1 cellular context compared by ENCODE assay signal in the genomic region with DNA sequence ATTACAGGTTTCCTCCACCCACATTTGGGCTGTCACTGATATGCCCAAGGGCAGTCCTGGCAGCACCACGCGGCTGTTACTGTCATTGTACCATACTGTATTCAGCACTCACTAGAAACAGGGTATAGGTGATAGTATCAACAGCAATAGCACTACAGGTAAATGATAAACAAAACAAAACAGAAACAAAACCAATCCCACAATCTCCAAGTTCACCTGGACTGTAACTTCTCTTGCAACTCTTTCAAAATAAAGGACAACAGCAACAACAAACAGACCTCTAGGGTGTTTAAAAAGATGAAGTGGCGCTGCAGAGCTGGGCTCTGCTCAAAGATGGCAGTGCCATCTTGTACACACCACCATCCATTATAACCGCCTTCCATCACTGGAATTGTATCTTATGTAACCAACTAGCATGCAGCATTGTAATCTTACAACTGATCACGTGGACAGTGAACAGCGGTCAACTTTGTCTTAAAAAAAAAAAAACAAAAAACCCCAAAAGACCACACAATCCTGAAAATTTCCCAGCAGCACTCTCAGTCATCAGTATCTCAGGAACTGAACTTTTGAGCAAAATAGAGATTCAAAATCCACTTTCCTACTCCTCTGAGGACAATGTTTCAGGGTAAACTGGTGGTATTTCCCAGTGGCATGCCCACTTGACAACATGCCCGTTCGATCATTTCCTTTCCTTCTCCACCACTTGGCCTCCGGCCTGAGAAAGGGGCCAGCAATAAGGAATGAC.
TF ChIP-seq lines count a peak whose summit lies in the region.

No MANE protein-coding gene starts in this region.

TF ChIP-seq in HepG2, 621 proteins besides CTCF, POLR2A, EP300 and RAD21 (continued from another document and continues in another):
- TF ChIP-seq TSC22D2 (CRISPR knock-in tag; IDR thresholded peaks at IDR 0.05; ENCODE audit: borderline replicate concordance) (no peak), TARDBP (CRISPR knock-in tag; IDR thresholded peaks at IDR 0.05) (peak; percentile 22; the same call in 1 of the 2 replicates), TRIM24 (CRISPR knock-in tag; IDR thresholded peaks at IDR 0.05) (no peak), KDM4B (CRISPR knock-in tag; IDR thresholded peaks at IDR 0.05) (no peak), MAF1 (CRISPR knock-in tag; IDR thresholded peaks at IDR 0.05; ENCODE audit: borderline replicate concordance) (no peak), ZNF605 (CRISPR knock-in tag; IDR thresholded peaks at IDR 0.05) (peak; percentile 42; the same call in 1 of the 2 replicates), SPEN (CRISPR knock-in tag; IDR thresholded peaks at IDR 0.05; ENCODE audit: low read depth) (no peak), ZNF354B (CRISPR knock-in tag; IDR thresholded peaks at IDR 0.05) (0 out of 2 replicates have a peak, but pooled peaks have one; percentile 1), SOX6 (IDR thresholded peaks at IDR 0.05) (no peak), SOX6 (CRISPR knock-in tag; IDR thresholded peaks at IDR 0.05) (peak; percentile 62; the same call in 1 of the 2 replicates), SALL1 (CRISPR knock-in tag; IDR thresholded peaks at IDR 0.05) (peak; percentile 16; the same call in 1 of the 2 replicates), BHLHE40 (IDR thresholded peaks at IDR 0.05; ENCODE audit: low read length) (no peak), MZF1 (CRISPR knock-in tag; IDR thresholded peaks at IDR 0.05; ENCODE audit: borderline replicate concordance) (no peak), ZNF777 (CRISPR knock-in tag; IDR thresholded peaks at IDR 0.05) (0 out of 2 replicates have a peak, but pooled peaks have one; percentile 0), JUND (CRISPR knock-in tag; IDR thresholded peaks at IDR 0.05) (0 out of 2 replicates have a peak, but pooled peaks have one; percentile 6), ZSCAN31 (CRISPR knock-in tag; IDR thresholded peaks at IDR 0.05; ENCODE audit: low read depth) (0 out of 2 replicates have a peak, but pooled peaks have one; percentile 11), LCORL (IDR thresholded peaks at IDR 0.05) (0 out of 2 replicates have a peak, but pooled peaks have one; percentile 33), LCORL (CRISPR knock-in tag; IDR thresholded peaks at IDR 0.05) (no peak), NCOA2 (CRISPR knock-in tag; IDR thresholded peaks at IDR 0.05) (peak; percentile 41; the same call in 1 of the 2 replicates), NR1H2 (CRISPR knock-in tag; IDR thresholded peaks at IDR 0.05; ENCODE audit: borderline replicate concordance, low read depth) (no peak), MAZ (IDR thresholded peaks at IDR 0.05; ENCODE audit: borderline replicate concordance, low read depth, low read length) (no peak), MAZ (CRISPR knock-in tag; IDR thresholded peaks at IDR 0.05; ENCODE audit: low read depth) (peak; percentile 45; the same call in 1 of the 2 replicates), KAT2B (IDR thresholded peaks at IDR 0.05; ENCODE audit: borderline replicate concordance, low read depth, low read length) (no peak), PHF8 (CRISPR knock-in tag; IDR thresholded peaks at IDR 0.05) (peak; percentile 21; the same call in 1 of the 2 replicates), HMG20B (CRISPR knock-in tag; conservative IDR thresholded peaks at IDR 0.05) (no peak), POLR2AphosphoS5 (IDR thresholded peaks at IDR 0.05; ENCODE audit: low read depth, low read length) (peak; percentile 79), SAP130 (CRISPR knock-in tag; IDR thresholded peaks at IDR 0.05; ENCODE audit: low read depth) (peak; percentile 57), IRX3 (CRISPR knock-in tag; IDR thresholded peaks at IDR 0.05; ENCODE audit: borderline replicate concordance, low read depth) (no peak), U2AF2 (IDR thresholded peaks at IDR 0.05; ENCODE audit: low read depth, low read length) (no peak), POLR2AphosphoS2 (IDR thresholded peaks at IDR 0.05; ENCODE audit: low read depth, low read length) (peak; percentile 82), GTF2F1 (IDR thresholded peaks at IDR 0.05; ENCODE audit: low read length) (no peak), MBD4 (IDR thresholded peaks at IDR 0.05; ENCODE audit: borderline replicate concordance, low read length) (no peak), MLLT10 (CRISPR knock-in tag; IDR thresholded peaks at IDR 0.05) (peak; percentile 88; the same call in 1 of the 2 replicates), ZNF747 (CRISPR knock-in tag; IDR thresholded peaks at IDR 0.05; ENCODE audit: borderline replicate concordance) (0 out of 2 replicates have a peak, but pooled peaks have one; percentile 22), ZNF660 (CRISPR knock-in tag; IDR thresholded peaks at IDR 0.05; ENCODE audit: borderline replicate concordance, low read depth) (no peak), ZNF382 (CRISPR knock-in tag; IDR thresholded peaks at IDR 0.05; ENCODE audit: borderline replicate concordance) (no peak)
- TF ChIP-seq, protein P1, sequence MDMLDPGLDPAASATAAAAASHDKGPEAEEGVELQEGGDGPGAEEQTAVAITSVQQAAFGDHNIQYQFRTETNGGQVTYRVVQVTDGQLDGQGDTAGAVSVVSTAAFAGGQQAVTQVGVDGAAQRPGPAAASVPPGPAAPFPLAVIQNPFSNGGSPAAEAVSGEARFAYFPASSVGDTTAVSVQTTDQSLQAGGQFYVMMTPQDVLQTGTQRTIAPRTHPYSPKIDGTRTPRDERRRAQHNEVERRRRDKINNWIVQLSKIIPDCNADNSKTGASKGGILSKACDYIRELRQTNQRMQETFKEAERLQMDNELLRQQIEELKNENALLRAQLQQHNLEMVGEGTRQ (IDR thresholded peaks at IDR 0.05; ENCODE audit: low read depth, low read length) = peak; percentile 61
- TF ChIP-seq, protein P1 (CRISPR knock-in tag; IDR thresholded peaks at IDR 0.05; ENCODE audit: borderline replicate concordance) = peak; percentile 63; the same call in 1 of the 2 replicates
- TF ChIP-seq, protein P2, sequence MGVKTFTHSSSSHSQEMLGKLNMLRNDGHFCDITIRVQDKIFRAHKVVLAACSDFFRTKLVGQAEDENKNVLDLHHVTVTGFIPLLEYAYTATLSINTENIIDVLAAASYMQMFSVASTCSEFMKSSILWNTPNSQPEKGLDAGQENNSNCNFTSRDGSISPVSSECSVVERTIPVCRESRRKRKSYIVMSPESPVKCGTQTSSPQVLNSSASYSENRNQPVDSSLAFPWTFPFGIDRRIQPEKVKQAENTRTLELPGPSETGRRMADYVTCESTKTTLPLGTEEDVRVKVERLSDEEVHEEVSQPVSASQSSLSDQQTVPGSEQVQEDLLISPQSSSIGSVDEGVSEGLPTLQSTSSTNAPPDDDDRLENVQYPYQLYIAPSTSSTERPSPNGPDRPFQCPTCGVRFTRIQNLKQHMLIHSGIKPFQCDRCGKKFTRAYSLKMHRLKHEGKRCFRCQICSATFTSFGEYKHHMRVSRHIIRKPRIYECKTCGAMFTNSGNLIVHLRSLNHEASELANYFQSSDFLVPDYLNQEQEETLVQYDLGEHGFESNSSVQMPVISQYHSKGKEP (CRISPR knock-in tag; IDR thresholded peaks at IDR 0.05) = 0 out of 2 replicates have a peak, but pooled peaks have one; percentile 18
- TF ChIP-seq, protein P3, sequence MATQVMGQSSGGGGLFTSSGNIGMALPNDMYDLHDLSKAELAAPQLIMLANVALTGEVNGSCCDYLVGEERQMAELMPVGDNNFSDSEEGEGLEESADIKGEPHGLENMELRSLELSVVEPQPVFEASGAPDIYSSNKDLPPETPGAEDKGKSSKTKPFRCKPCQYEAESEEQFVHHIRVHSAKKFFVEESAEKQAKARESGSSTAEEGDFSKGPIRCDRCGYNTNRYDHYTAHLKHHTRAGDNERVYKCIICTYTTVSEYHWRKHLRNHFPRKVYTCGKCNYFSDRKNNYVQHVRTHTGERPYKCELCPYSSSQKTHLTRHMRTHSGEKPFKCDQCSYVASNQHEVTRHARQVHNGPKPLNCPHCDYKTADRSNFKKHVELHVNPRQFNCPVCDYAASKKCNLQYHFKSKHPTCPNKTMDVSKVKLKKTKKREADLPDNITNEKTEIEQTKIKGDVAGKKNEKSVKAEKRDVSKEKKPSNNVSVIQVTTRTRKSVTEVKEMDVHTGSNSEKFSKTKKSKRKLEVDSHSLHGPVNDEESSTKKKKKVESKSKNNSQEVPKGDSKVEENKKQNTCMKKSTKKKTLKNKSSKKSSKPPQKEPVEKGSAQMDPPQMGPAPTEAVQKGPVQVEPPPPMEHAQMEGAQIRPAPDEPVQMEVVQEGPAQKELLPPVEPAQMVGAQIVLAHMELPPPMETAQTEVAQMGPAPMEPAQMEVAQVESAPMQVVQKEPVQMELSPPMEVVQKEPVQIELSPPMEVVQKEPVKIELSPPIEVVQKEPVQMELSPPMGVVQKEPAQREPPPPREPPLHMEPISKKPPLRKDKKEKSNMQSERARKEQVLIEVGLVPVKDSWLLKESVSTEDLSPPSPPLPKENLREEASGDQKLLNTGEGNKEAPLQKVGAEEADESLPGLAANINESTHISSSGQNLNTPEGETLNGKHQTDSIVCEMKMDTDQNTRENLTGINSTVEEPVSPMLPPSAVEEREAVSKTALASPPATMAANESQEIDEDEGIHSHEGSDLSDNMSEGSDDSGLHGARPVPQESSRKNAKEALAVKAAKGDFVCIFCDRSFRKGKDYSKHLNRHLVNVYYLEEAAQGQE (IDR thresholded peaks at IDR 0.05; ENCODE audit: borderline replicate concordance in 1 of 2, low read depth in 1 of 2, low read length in 2 of 2) = peak in 1 of 2 experiments; percentile 11; a peak in 1 of 4 replicates
- TF ChIP-seq, protein P4, sequence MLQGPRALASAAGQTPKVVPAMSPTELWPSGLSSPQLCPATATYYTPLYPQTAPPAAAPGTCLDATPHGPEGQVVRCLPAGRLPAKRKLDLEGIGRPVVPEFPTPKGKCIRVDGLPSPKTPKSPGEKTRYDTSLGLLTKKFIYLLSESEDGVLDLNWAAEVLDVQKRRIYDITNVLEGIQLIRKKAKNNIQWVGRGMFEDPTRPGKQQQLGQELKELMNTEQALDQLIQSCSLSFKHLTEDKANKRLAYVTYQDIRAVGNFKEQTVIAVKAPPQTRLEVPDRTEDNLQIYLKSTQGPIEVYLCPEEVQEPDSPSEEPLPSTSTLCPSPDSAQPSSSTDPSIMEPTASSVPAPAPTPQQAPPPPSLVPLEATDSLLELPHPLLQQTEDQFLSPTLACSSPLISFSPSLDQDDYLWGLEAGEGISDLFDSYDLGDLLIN (CRISPR knock-in tag; IDR thresholded peaks at IDR 0.05; ENCODE audit: borderline replicate concordance) = no peak
- TF ChIP-seq, protein P5, sequence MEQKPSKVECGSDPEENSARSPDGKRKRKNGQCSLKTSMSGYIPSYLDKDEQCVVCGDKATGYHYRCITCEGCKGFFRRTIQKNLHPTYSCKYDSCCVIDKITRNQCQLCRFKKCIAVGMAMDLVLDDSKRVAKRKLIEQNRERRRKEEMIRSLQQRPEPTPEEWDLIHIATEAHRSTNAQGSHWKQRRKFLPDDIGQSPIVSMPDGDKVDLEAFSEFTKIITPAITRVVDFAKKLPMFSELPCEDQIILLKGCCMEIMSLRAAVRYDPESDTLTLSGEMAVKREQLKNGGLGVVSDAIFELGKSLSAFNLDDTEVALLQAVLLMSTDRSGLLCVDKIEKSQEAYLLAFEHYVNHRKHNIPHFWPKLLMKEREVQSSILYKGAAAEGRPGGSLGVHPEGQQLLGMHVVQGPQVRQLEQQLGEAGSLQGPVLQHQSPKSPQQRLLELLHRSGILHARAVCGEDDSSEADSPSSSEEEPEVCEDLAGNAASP (CRISPR knock-in tag; IDR thresholded peaks at IDR 0.05; ENCODE audit: borderline replicate concordance) = 0 out of 2 replicates have a peak, but pooled peaks have one; percentile 11
- TF ChIP-seq, protein P6, sequence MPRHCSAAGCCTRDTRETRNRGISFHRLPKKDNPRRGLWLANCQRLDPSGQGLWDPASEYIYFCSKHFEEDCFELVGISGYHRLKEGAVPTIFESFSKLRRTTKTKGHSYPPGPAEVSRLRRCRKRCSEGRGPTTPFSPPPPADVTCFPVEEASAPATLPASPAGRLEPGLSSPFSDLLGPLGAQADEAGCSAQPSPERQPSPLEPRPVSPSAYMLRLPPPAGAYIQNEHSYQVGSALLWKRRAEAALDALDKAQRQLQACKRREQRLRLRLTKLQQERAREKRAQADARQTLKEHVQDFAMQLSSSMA (CRISPR knock-in tag; IDR thresholded peaks at IDR 0.05) = no peak
- TF ChIP-seq, protein P7, sequence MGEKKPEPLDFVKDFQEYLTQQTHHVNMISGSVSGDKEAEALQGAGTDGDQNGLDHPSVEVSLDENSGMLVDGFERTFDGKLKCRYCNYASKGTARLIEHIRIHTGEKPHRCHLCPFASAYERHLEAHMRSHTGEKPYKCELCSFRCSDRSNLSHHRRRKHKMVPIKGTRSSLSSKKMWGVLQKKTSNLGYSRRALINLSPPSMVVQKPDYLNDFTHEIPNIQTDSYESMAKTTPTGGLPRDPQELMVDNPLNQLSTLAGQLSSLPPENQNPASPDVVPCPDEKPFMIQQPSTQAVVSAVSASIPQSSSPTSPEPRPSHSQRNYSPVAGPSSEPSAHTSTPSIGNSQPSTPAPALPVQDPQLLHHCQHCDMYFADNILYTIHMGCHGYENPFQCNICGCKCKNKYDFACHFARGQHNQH (CRISPR knock-in tag; IDR thresholded peaks at IDR 0.05) = peak; percentile 52; the same call in 1 of the 2 replicates
- TF ChIP-seq, protein P8, sequence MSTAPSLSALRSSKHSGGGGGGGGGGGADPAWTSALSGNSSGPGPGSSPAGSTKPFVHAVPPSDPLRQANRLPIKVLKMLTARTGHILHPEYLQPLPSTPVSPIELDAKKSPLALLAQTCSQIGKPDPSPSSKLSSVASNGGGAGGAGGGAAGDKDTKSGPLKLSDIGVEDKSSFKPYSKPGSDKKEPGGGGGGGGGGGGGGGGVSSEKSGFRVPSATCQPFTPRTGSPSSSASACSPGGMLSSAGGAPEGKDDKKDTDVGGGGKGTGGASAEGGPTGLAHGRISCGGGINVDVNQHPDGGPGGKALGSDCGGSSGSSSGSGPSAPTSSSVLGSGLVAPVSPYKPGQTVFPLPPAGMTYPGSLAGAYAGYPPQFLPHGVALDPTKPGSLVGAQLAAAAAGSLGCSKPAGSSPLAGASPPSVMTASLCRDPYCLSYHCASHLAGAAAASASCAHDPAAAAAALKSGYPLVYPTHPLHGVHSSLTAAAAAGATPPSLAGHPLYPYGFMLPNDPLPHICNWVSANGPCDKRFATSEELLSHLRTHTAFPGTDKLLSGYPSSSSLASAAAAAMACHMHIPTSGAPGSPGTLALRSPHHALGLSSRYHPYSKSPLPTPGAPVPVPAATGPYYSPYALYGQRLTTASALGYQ (CRISPR knock-in tag; IDR thresholded peaks at IDR 0.05) = no peak
